20 cellular contexts compared by ENCODE assay signal in the genomic region with DNA sequence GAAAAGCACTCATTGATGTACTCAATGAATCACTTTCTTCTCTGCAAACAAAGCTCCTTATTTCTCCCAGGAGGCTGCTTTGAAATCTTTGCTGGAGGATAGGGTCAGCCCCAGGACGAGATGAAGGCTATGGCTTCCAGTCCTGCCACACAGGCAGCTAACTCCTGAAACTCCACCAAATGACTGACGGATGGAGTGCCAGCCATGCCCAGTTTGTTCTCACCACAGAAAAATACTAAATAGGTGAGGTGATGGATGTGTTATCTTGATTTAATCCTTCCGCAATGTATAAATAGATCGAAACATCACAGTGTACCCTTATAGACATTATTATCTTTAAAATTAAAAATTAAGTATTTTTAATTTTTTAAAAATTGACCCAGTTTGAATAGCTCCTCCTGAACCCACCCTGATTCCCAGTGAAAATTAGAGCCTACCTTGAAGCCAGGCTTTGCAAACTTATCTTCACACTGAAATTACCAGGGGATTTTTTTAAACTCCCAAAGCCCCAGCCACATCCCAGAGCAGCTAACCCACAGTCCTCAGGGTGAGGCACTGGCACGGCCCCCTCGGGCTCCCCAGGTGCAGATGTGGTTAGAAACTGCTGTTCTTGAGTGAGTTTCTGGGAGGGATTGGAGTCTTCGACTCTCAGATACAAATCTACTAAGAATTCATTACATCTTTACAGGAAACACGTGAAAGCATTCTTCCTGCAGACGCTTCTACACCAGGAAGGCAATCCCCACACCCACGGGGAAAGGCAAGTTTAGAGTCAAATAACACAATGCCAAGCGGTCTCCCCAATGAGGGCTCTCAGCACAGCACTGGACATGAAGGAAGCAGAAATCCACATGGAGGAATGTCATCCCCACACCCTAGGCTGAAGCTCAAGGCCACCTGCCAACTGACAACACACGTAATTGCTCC.
DNase-seq lines count a peak whose midpoint lies in the region; ATAC-seq and TF ChIP-seq lines count a peak whose summit lies in the region.
"Had no signal": no experiment of that assay in that cellular context is flagged by ENCODE, and none has a peak within 500 bp of the region (broad histone marks: within the 10 kb centered on the region; RNA-seq: fewer than 3 reads in every experiment).

No MANE protein-coding gene starts in this region.

- H3K9me3 ChIP-seq in heart right ventricle (peaks cover 0 to 7% (median 0%) of the 10 kb centered on the region in 11 donors), vagina (no peaks in the 10 kb centered on the region)
- H3K9me3 ChIP-seq: HAP-1, MG63 had no signal

- no peak for TF ChIP-seq POLR2A in vagina (IDR thresholded peaks at IDR 0.05)

- peak; percentile 55 for DNase-seq in cardiac septum (ENCODE audit: low spot score)
- no peak for DNase-seq in heart right ventricle
- peak; percentile 26 for DNase-seq in NCI-H2107 (lab: John Stamatoyannopoulos, UW)
- peak; percentile 41 for DNase-seq in medulla oblongata (ENCODE audit: extremely low spot score)
- no peak for DNase-seq in putamen (ENCODE audit: low spot score)
- no peak for DNase-seq in stimulated activated CD8-positive, alpha-beta memory T cell treated with anti-CD3 and anti-CD28 coated beads, Interleukin-4, amount 100 ng/mL, for 48 hours
- DNase-seq in vagina (ENCODE audit: extremely low spot score in 2 of 2), result no peak
- DNase-seq: C1 segment of cervical spinal cord, DMS79, GM23248, Kasumi-1, MG63, NCI-H1092, NCI-H2081 treated with DMSO at 0.1 percent for 48 hours, NCI-H226, NCI-H524, OCI-M1, SHP77 had no signal

- TF ChIP-seq CTCF in heart right ventricle (IDR thresholded peaks at IDR 0.05) (no peak), vagina (IDR thresholded peaks at IDR 0.05) (no peak)

- intact Hi-C loops in cardiac septum (cut with DNase I) (no loop called here), heart right ventricle (cut with DNase I) (no loop called here), vagina (cut with DNase I) (no loop called here)

- H3K4me3 ChIP-seq in heart right ventricle (no peak overlapping the region), vagina (no peak overlapping the region)
- H3K4me3 ChIP-seq: GM23248, HAP-1, MG63, SK-N-MC had no signal

- H3K36me3 ChIP-seq in heart right ventricle, result no peaks in the 10 kb centered on the region
- no peaks in the 10 kb centered on the region for H3K36me3 ChIP-seq in vagina
- H3K36me3 ChIP-seq: HAP-1, MG63 had no signal

- H3K27me3 ChIP-seq in heart right ventricle (peaks cover 0 to 27% (median 0%) of the 10 kb centered on the region in 7 donors), vagina (no peaks in the 10 kb centered on the region)
- H3K27me3 ChIP-seq: MG63 had no signal

- H3K27ac ChIP-seq in heart right ventricle, result no peak overlapping the region
- H3K27ac ChIP-seq in vagina, result no peak overlapping the region
- H3K27ac ChIP-seq: GM23248, SK-N-MC had no signal

- no peaks in the 10 kb centered on the region for H3K4me1 ChIP-seq in heart right ventricle
- no peaks in the 10 kb centered on the region for H3K4me1 ChIP-seq in vagina
- H3K4me1 ChIP-seq: HAP-1 had no signal

- 52 to 56% methylated on average over 12 of the region's 12 CpGs for WGBS in heart right ventricle, 2 donors

- ATAC-seq in heart right ventricle, result no peak

Comparison
In these comparisons a context has a peak if more than half of its experiments do, and no peak if none do; other contexts are left out.
1. DNase-seq: peak in cardiac septum (single experiment), NCI-H2107 (single experiment) and medulla oblongata (single experiment); none in heart right ventricle (0 of 2), putamen (single experiment), stimulated activated CD8-positive, alpha-beta memory T cell treated with anti-CD3 and anti-CD28 coated beads, Interleukin-4, amount 100 ng/mL, for 48 hours (single experiment) and vagina (0 of 2).